Comparison of ENCODE assay signal across 9 cellular contexts in genomic region chr15:48925714-48926223, GRCh38. TPM values are rescaled to one million over a fixed set of nuclear protein-coding genes. Genes with fewer than 3 reads are reported as not detected.
A peak's percentile ranks its signal among the peaks of the same experiment; 100 is the strongest.
DNase-seq lines count a peak whose midpoint lies in the region; ATAC-seq and TF ChIP-seq lines count a peak whose summit lies in the region.
"Had no signal": no experiment of that assay in that cellular context is flagged by ENCODE, and none has a peak within 500 bp of the region (broad histone marks: within the 10 kb centered on the region; RNA-seq: fewer than 3 reads in every experiment).

No MANE protein-coding gene starts in this region.

- intact Hi-C loops in activated naive CD4-positive, alpha-beta T cell treated with anti-CD3 and anti-CD28 coated beads for 36 hours (cut with micrococcal nuclease): loop anchor here (2.0 to 5.0 kb wide), 2 partner anchors 42 to 47 kb away; partner anchors contain the start of gene EID1
- intact Hi-C loops in OCI-LY7 (cut with micrococcal nuclease; ENCODE audit: unreplicated experiment): no loop called here

- no peak overlapping the region for H2AFZ ChIP-seq in OCI-LY7 (ENCODE audit: low read length)

- H3K27me3 ChIP-seq in RWPE2 (ENCODE audit: insufficient read depth, poor library complexity, severe bottlenecking): no peaks in the 10 kb centered on the region

- H3K4me1 Mint-ChIP-seq in activated naive CD4-positive, alpha-beta T cell treated with anti-CD3 and anti-CD28 coated beads for 36 hours (ENCODE audit: low read depth): peaks cover 31% of the 10 kb centered on the region
- no peaks in the 10 kb centered on the region for H3K4me1 Mint-ChIP-seq in activated naive CD4-positive, alpha-beta T cell treated with anti-CD3 and anti-CD28 coated beads, Interleukin-2, amount 10 ng/mL, durations not matched to agents 7 days and 5 days
- H3K4me1 Mint-ChIP-seq in endothelial cell (ENCODE audit: unreplicated experiment): peaks cover 18% of the 10 kb centered on the region

- peaks cover 2% of the 10 kb centered on the region for H3K9me3 Mint-ChIP-seq in activated naive CD4-positive, alpha-beta T cell treated with anti-CD3 and anti-CD28 coated beads for 36 hours
- no peaks in the 10 kb centered on the region for H3K9me3 Mint-ChIP-seq in activated naive CD4-positive, alpha-beta T cell treated with anti-CD3 and anti-CD28 coated beads, Interleukin-2, amount 10 ng/mL, durations not matched to agents 7 days and 5 days
- no peaks in the 10 kb centered on the region for H3K9me3 Mint-ChIP-seq in endothelial cell (ENCODE audit: unreplicated experiment)

- H4K20me1 ChIP-seq in OCI-LY7 (ENCODE audit: insufficient read depth, low read length): no peaks in the 10 kb centered on the region

- H3K27ac ChIP-seq in RWPE2 (ENCODE audit: poor library complexity, severe bottlenecking) (peak overlapping the region; percentile 9), OCI-LY7 (ENCODE audit: low read depth, low read length, poor library complexity, severe bottlenecking) (no peak overlapping the region)

- TF ChIP-seq CTCF in RWPE2 (IDR thresholded peaks at IDR 0.05; ENCODE audit: poor library complexity, severe bottlenecking) (no peak), endothelial cell (IDR thresholded peaks at IDR 0.05; ENCODE audit: unreplicated experiment) (no peak), OCI-LY7 (conservative IDR thresholded peaks at IDR 0.05; ENCODE audit: low read length) (no peak)

- H3K4me3 ChIP-seq in RWPE2 (ENCODE audit: severe bottlenecking) (no peak overlapping the region), OCI-LY7 (ENCODE audit: low read depth, low read length, poor library complexity, severe bottlenecking) (no peak overlapping the region)

- H3K79me2 ChIP-seq in OCI-LY7 (ENCODE audit: insufficient read depth, low read depth, low read length): no peaks in the 10 kb centered on the region

- no peaks in the 10 kb centered on the region for H3K36me3 ChIP-seq in RWPE2 (ENCODE audit: low read depth)
- no peaks in the 10 kb centered on the region for H3K36me3 ChIP-seq in OCI-LY7 (ENCODE audit: insufficient read depth, low read length)

- CTCF ChIA-PET in activated naive CD4-positive, alpha-beta T cell treated with anti-CD3 and anti-CD28 coated beads for 36 hours (lab: Charles Lee): no interaction called here
- CTCF ChIA-PET in activated naive CD4-positive, alpha-beta T cell treated with anti-CD3 and anti-CD28 coated beads, Interleukin-2, amount 10 ng/mL, durations not matched to agents 7 days and 5 days (lab: Charles Lee): interaction anchor here (1.0 to 1.3 kb wide), 2 partner anchors 14 to 50 kb away, joined by 3 to 4 read pairs; no protein-coding TSS in a partner anchor
- CTCF ChIA-PET in OCI-LY7 (lab: Charles Lee; ENCODE audit: unreplicated experiment): no interaction called here

- H3K4me3 Mint-ChIP-seq in activated naive CD4-positive, alpha-beta T cell treated with anti-CD3 and anti-CD28 coated beads for 36 hours: no peak overlapping the region
- H3K4me3 Mint-ChIP-seq in activated naive CD4-positive, alpha-beta T cell treated with anti-CD3 and anti-CD28 coated beads, Interleukin-2, amount 10 ng/mL, durations not matched to agents 7 days and 5 days: no peak overlapping the region
- H3K4me3 Mint-ChIP-seq in endothelial cell (ENCODE audit: unreplicated experiment): peak overlapping the region; percentile 19

- H3K9me3 ChIP-seq in RWPE2 (ENCODE audit: severe bottlenecking) (no peaks in the 10 kb centered on the region), OCI-LY7 (ENCODE audit: low read length) (no peaks in the 10 kb centered on the region)

- H3K4me1 ChIP-seq in RWPE2 (ENCODE audit: insufficient read depth, poor library complexity, severe bottlenecking) (peaks cover 27% of the 10 kb centered on the region), OCI-LY7 (ENCODE audit: insufficient read depth, low read length, poor library complexity, severe bottlenecking) (no peaks in the 10 kb centered on the region)

- peak; percentile 19 for DNase-seq in activated naive CD4-positive, alpha-beta T cell treated with anti-CD3 and anti-CD28 coated beads for 36 hours
- DNase-seq in activated naive CD4-positive, alpha-beta T cell treated with anti-CD3 and anti-CD28 coated beads, Interleukin-2, amount 10 ng/mL, durations not matched to agents 7 days and 5 days: no peak
- no peak for DNase-seq in RWPE2 (ENCODE audit: low spot score)
- DNase-seq in endothelial cell (ENCODE audit: low spot score): no peak
- DNase-seq in stromal cell of bone marrow (ENCODE audit: low read depth): peak; percentile 87
- DNase-seq in KG1 (lab: John Stamatoyannopoulos, UW): no peak
- no peak for DNase-seq in OCI-LY7 (ENCODE audit: low spot score)
- DNase-seq: activated naive CD4-positive, alpha-beta T cell treated with Interleukin-2 at 50 U/mL for 16 hours had no signal

- H3K27ac Mint-ChIP-seq in activated naive CD4-positive, alpha-beta T cell treated with anti-CD3 and anti-CD28 coated beads for 36 hours: peak overlapping the region; percentile 37
- no peak overlapping the region for H3K27ac Mint-ChIP-seq in activated naive CD4-positive, alpha-beta T cell treated with anti-CD3 and anti-CD28 coated beads, Interleukin-2, amount 10 ng/mL, durations not matched to agents 7 days and 5 days
- H3K27ac Mint-ChIP-seq in endothelial cell (ENCODE audit: unreplicated experiment): peak overlapping the region; percentile 21

- POLR2A ChIA-PET in OCI-LY7 (lab: Charles Lee): interaction anchor here (0.6 kb wide), 1 partner anchor 40 kb away, joined by 3 read pairs; no protein-coding TSS in a partner anchor

- peaks cover 13% of the 10 kb centered on the region for H3K27me3 Mint-ChIP-seq in activated naive CD4-positive, alpha-beta T cell treated with anti-CD3 and anti-CD28 coated beads for 36 hours (ENCODE audit: low read depth)
- peaks cover 7% of the 10 kb centered on the region for H3K27me3 Mint-ChIP-seq in activated naive CD4-positive, alpha-beta T cell treated with anti-CD3 and anti-CD28 coated beads, Interleukin-2, amount 10 ng/mL, durations not matched to agents 7 days and 5 days
- H3K27me3 Mint-ChIP-seq in endothelial cell (ENCODE audit: unreplicated experiment): peaks cover 4% of the 10 kb centered on the region

- ATAC-seq in RWPE2 (ENCODE audit: low read depth): peak; percentile 91
- no peak for ATAC-seq in HG03439 (IDR thresholded peaks at IDR 0.05; ENCODE audit: unreplicated experiment)

- no peak overlapping the region for H3K4me2 ChIP-seq in OCI-LY7 (ENCODE audit: low read length)

- no peaks in the 10 kb centered on the region for H3K9me2 ChIP-seq in OCI-LY7 (ENCODE audit: insufficient read depth, low read length)

- no peaks in the 10 kb centered on the region for H3K36me3 Mint-ChIP-seq in activated naive CD4-positive, alpha-beta T cell treated with anti-CD3 and anti-CD28 coated beads for 36 hours (ENCODE audit: low read depth)
- no peaks in the 10 kb centered on the region for H3K36me3 Mint-ChIP-seq in activated naive CD4-positive, alpha-beta T cell treated with anti-CD3 and anti-CD28 coated beads, Interleukin-2, amount 10 ng/mL, durations not matched to agents 7 days and 5 days
- H3K36me3 Mint-ChIP-seq in endothelial cell (ENCODE audit: low read depth, unreplicated experiment): peaks cover 15% of the 10 kb centered on the region

- BruUV-seq in OCI-LY7 (replicated peaks; lab: Mats Ljungman, UMichigan): no TSS peak

RNA-seq across cellular contexts. Expression of gene SHC4, which starts 38.0 kb away (rescaled TPM):
- under 1 TPM; 0.21 to 0.25 TPM for total RNA-seq in activated naive CD4-positive, alpha-beta T cell treated with anti-CD3 and anti-CD28 coated beads for 36 hours
- total RNA-seq in endothelial cell (ENCODE audit: unreplicated experiment) (6.8 TPM), OCI-LY7 (2022) (0.33 and 1.3 TPM in 2 replicates)
- total RNA-seq in OCI-LY7 (2014; rRNA removed; shearing (Covaris generic)): 0.36 and 0.41 TPM in 2 replicates

RNA-seq across cellular contexts. Expression of gene EID1, which starts 47.8 kb away (rescaled TPM):
- 10 to 100 TPM; 43.2 to 48.4 TPM for total RNA-seq in activated naive CD4-positive, alpha-beta T cell treated with anti-CD3 and anti-CD28 coated beads for 36 hours
- total RNA-seq in endothelial cell (ENCODE audit: unreplicated experiment) (126 TPM), OCI-LY7 (2022) (93.7 and 111 TPM in 2 replicates)
- total RNA-seq in OCI-LY7 (2014; rRNA removed; shearing (Covaris generic)): 104 and 106 TPM in 2 replicates

Comparison
In these comparisons a context has a peak if more than half of its experiments do, and no peak if none do; other contexts are left out.
1. DNase-seq: peak in activated naive CD4-positive, alpha-beta T cell treated with anti-CD3 and anti-CD28 coated beads for 36 hours (single experiment) and stromal cell of bone marrow (single experiment); none in activated naive CD4-positive, alpha-beta T cell treated with anti-CD3 and anti-CD28 coated beads, Interleukin-2, amount 10 ng/mL, durations not matched to agents 7 days and 5 days (single experiment), RWPE2 (single experiment), endothelial cell (single experiment), KG1 (single experiment) and OCI-LY7 (single experiment).